ENCODE assay signal across 13 cellular contexts in the genomic region with DNA sequence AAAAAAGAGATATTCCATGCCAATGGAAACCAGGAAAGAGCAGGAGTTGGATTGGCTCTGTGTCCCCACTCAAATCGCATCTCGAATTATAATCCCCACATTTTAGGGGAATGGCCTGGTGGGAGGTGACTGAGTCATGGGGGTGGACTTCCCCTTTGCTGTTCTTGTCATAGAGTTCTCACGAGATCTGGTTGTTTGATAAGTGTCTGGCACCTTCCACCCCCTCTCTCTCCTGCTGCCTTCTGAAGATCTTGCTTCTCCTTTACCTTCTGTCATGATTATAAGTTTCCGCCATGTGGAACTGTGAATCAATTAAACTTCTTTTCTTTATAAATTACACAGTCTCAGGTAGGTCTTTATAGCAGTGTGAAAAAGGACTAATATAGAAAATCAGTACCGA.
"Had no signal": no experiment of that assay in that cellular context is flagged by ENCODE, and none has a peak within 500 bp of the region (broad histone marks: within the 10 kb centered on the region; RNA-seq: fewer than 3 reads in every experiment).

No MANE protein-coding gene starts in this region.

- H3K36me3 ChIP-seq: cardiac muscle cell, colonic mucosa, neutrophil, SJCRH30, thyroid gland, uterus had no signal

- H3K27me3 Mint-ChIP-seq: naive thymus-derived CD4-positive, alpha-beta T cell had no signal

- H3K27ac Mint-ChIP-seq: activated T-helper 1 cell treated with anti-CD3 and anti-CD28 coated beads, Interleukin-12 subunit alpha, Interleukin-12 subunit beta, Interleukin-2, Interleukin-4 antibody, amounts not matched to agents 30 ng/mL and 10 ng/mL and 1 ng/mL, durations not matched to agents 14 hours and 24 hours and 36 hours; naive thymus-derived CD4-positive, alpha-beta T cell had no signal

- ATAC-seq: left colon; naive thymus-derived CD4-positive, alpha-beta T cell had no signal

- H3K4me1 ChIP-seq: colonic mucosa, SJCRH30, thyroid gland, uterus had no signal

- H3K4me3 Mint-ChIP-seq: activated T-helper 1 cell treated with anti-CD3 and anti-CD28 coated beads, Interleukin-12 subunit alpha, Interleukin-12 subunit beta, Interleukin-2, Interleukin-4 antibody, amounts not matched to agents 30 ng/mL and 10 ng/mL and 1 ng/mL, durations not matched to agents 14 hours and 24 hours and 36 hours; naive thymus-derived CD4-positive, alpha-beta T cell had no signal

- DNase-seq: colonic mucosa; foreskin melanocyte; head of caudate nucleus; left colon; naive thymus-derived CD4-positive, alpha-beta T cell; retina; SJCRH30; thyroid gland; uterus had no signal

- H3K27ac ChIP-seq: cardiac muscle cell, colonic mucosa, neutrophil, SJCRH30, thyroid gland, uterus had no signal

- H3K4me3 ChIP-seq: cardiac muscle cell, colonic mucosa, lung, SJCRH30, thyroid gland, uterus had no signal

- H3K27me3 ChIP-seq: cardiac muscle cell, colonic mucosa, neutrophil, SJCRH30, thyroid gland, uterus had no signal

- H3K9me3 ChIP-seq: colonic mucosa, neutrophil, SJCRH30, thyroid gland, uterus had no signal
